ENCODE assay signal across 1 cellular context in genomic region chr6:165791876-165792437, GRCh38.
TF ChIP-seq lines count a peak whose summit lies in the region.

No MANE protein-coding gene starts in this region.

TF ChIP-seq in IMR-90, 13 proteins besides CTCF, POLR2A, EP300 and RAD21 (continued from another document):
- TF ChIP-seq USF2 (IDR thresholded peaks at IDR 0.05; ENCODE audit: low read depth, low read length) (no peak), ELK1 (IDR thresholded peaks at IDR 0.05; ENCODE audit: borderline replicate concordance, low read depth, low read length) (no peak), BHLHE40 (IDR thresholded peaks at IDR 0.05; ENCODE audit: low read depth, low read length) (no peak), SMC3 (IDR thresholded peaks at IDR 0.05; ENCODE audit: low read depth, low read length) (no peak), MAFK (IDR thresholded peaks at IDR 0.05; ENCODE audit: low read depth, low read length) (no peak)
